Comparison of ENCODE assay signal across 26 cellular contexts in genomic region chr16:24523569-24523968, GRCh38. TPM values are rescaled to one million over a fixed set of nuclear protein-coding genes. Genes with fewer than 3 reads are reported as not detected.
DNase-seq lines count a peak whose midpoint lies in the region; ATAC-seq, FAIRE-seq and TF ChIP-seq lines count a peak whose summit lies in the region.
"Had no signal": no experiment of that assay in that cellular context is flagged by ENCODE, and none has a peak within 500 bp of the region (broad histone marks: within the 10 kb centered on the region; RNA-seq: fewer than 3 reads in every experiment).

No MANE protein-coding gene starts in this region.

- no peak for ATAC-seq in HG03159 (IDR thresholded peaks at IDR 0.05; ENCODE audit: unreplicated experiment)
- ATAC-seq: activated CD4-positive, CD25-positive, alpha-beta regulatory T cell treated with anti-CD3 and anti-CD28 coated beads, Interleukin-2, amount 50 U/mL, for 24 hours; activated CD8-positive, alpha-beta T cell treated with anti-CD3 and anti-CD28 coated beads for 36 hours; naive thymus-derived CD4-positive, alpha-beta T cell had no signal

- H3K27me3 ChIP-seq in BLaER1 treated with 17β-estradiol and CSF1 and Interleukin-3, amounts not matched to agents 10 nM and 100 nM, result no peaks in the 10 kb centered on the region; a peak in 1 of 22 replicates
- no peaks in the 10 kb centered on the region for H3K27me3 ChIP-seq in NT2/D1 (ENCODE audit: insufficient read depth, insufficient read length)
- H3K27me3 ChIP-seq: vagina had no signal

- POLR2A ChIA-PET in activated CD4-positive, alpha-beta memory T cell treated with anti-CD3 and anti-CD28 coated beads, Interleukin-2, amount 10 ng/mL, durations not matched to agents 7 days and 5 days (lab: Charles Lee), result no interaction called here

- H4K20me1 ChIP-seq in BLaER1 treated with 17β-estradiol and CSF1 and Interleukin-3, amounts not matched to agents 10 nM and 100 nM, result no peaks in the 10 kb centered on the region

- H3K4me1 ChIP-seq in BLaER1 treated with 17β-estradiol and CSF1 and Interleukin-3, amounts not matched to agents 10 nM and 100 nM, result peaks cover 13 to 43% (median 38%) of the 10 kb centered on the region in 10 experiments
- no peaks in the 10 kb centered on the region for H3K4me1 ChIP-seq in NT2/D1 (ENCODE audit: insufficient read depth, insufficient read length)

- CTCF ChIA-PET in activated CD4-positive, alpha-beta memory T cell treated with anti-CD3 and anti-CD28 coated beads, Interleukin-2, amount 10 ng/mL, durations not matched to agents 7 days and 5 days (lab: Charles Lee), result interaction anchor here (1.0 to 1.4 kb wide), 2 partner anchors 39 to 721 kb away, joined by 3 read pairs; no protein-coding TSS in a partner anchor

- no peaks in the 10 kb centered on the region for H3K36me3 Mint-ChIP-seq in nephron progenitor cell (ENCODE audit: low read depth)
- no peaks in the 10 kb centered on the region for H3K36me3 Mint-ChIP-seq in activated CD4-positive, alpha-beta memory T cell treated with anti-CD3 and anti-CD28 coated beads, Interleukin-2, amount 10 ng/mL, durations not matched to agents 7 days and 5 days (ENCODE audit: low read depth)
- H3K36me3 Mint-ChIP-seq: brain; CD14-positive monocyte; memory B cell; naive thymus-derived CD4-positive, alpha-beta T cell had no signal

- no peak for DNase-seq in NT2/D1 (ENCODE audit: low read depth, low spot score)
- DNase-seq in epithelial cell of esophagus (ENCODE audit: low read depth), result peak; percentile 70
- DNase-seq in nephron progenitor cell, result peak; percentile 26
- no peak for DNase-seq in HTR-8/SVneo (ENCODE audit: insufficient read length, low spot score)
- no peak for DNase-seq in activated CD4-positive, alpha-beta memory T cell treated with anti-CD3 and anti-CD28 coated beads, Interleukin-2, amount 10 ng/mL, durations not matched to agents 7 days and 5 days
- DNase-seq in NCI-H748 (lab: John Stamatoyannopoulos, UW; ENCODE audit: unreplicated experiment), result no peak
- DNase-seq: ACHN; activated CD8-positive, alpha-beta T cell treated with anti-CD3 and anti-CD28 coated beads for 36 hours; activated gamma-delta T cell; activated T-cell treated with anti-CD3 and anti-CD28 coated beads for 4 hours; effector memory CD4-positive, alpha-beta T cell; EL; Karpas-422; naive thymus-derived CD4-positive, alpha-beta T cell; NCI-H2029; NCI-H446 treated with DMSO at 0.1 percent for 48 hours; substantia nigra had no signal

- H3K4me3 Mint-ChIP-seq in nephron progenitor cell, result no peak overlapping the region
- no peak overlapping the region for H3K4me3 Mint-ChIP-seq in activated CD4-positive, alpha-beta memory T cell treated with anti-CD3 and anti-CD28 coated beads, Interleukin-2, amount 10 ng/mL, durations not matched to agents 7 days and 5 days
- H3K4me3 Mint-ChIP-seq: activated CD8-positive, alpha-beta T cell treated with anti-CD3 and anti-CD28 coated beads for 36 hours; brain; memory B cell; naive thymus-derived CD4-positive, alpha-beta T cell had no signal

- TF ChIP-seq CTCF in epithelial cell of esophagus (IDR thresholded peaks at IDR 0.05; ENCODE audit: insufficient read depth, low read depth, low read length, missing control alignments), result peak; percentile 23
- no peak for TF ChIP-seq CTCF in nephron progenitor cell (IDR thresholded peaks at IDR 0.05)

- H3K27ac ChIP-seq in BLaER1 treated with 17β-estradiol and CSF1 and Interleukin-3, amounts not matched to agents 10 nM and 100 nM, result peak overlapping the region in 8 of 11 experiments; percentile 48 to 82 (median 72); a peak in 11 of 22 replicates
- H3K27ac ChIP-seq: SK-N-MC, vagina had no signal

- H3K4me3 ChIP-seq in BLaER1 treated with 17β-estradiol and CSF1 and Interleukin-3, amounts not matched to agents 10 nM and 100 nM, result no peak overlapping the region
- H3K4me3 ChIP-seq in NT2/D1 (ENCODE audit: insufficient read length, low read depth) (no peak overlapping the region), epithelial cell of esophagus (ENCODE audit: low read length) (no peak overlapping the region)
- H3K4me3 ChIP-seq: SK-N-MC, vagina had no signal

- H3K27me3 Mint-ChIP-seq in nephron progenitor cell (ENCODE audit: low read depth, poor library complexity), result peaks cover 3% of the 10 kb centered on the region
- H3K27me3 Mint-ChIP-seq in activated CD4-positive, alpha-beta memory T cell treated with anti-CD3 and anti-CD28 coated beads, Interleukin-2, amount 10 ng/mL, durations not matched to agents 7 days and 5 days, result no peaks in the 10 kb centered on the region
- H3K27me3 Mint-ChIP-seq: activated CD8-positive, alpha-beta T cell treated with anti-CD3 and anti-CD28 coated beads for 36 hours; brain; naive thymus-derived CD4-positive, alpha-beta T cell had no signal

- H3K36me3 ChIP-seq in BLaER1 treated with 17β-estradiol and CSF1 and Interleukin-3, amounts not matched to agents 10 nM and 100 nM, result no peaks in the 10 kb centered on the region
- no peaks in the 10 kb centered on the region for H3K36me3 ChIP-seq in NT2/D1 (ENCODE audit: insufficient read depth, insufficient read length, low read length)
- H3K36me3 ChIP-seq: vagina had no signal

- H3K4me2 ChIP-seq in BLaER1 treated with 17β-estradiol and CSF1 and Interleukin-3, amounts not matched to agents 10 nM and 100 nM, result peak overlapping the region in 10 of 11 experiments; percentile 10 to 92 (median 68); a peak in 18 of 22 replicates

- no peak overlapping the region for H3K27ac Mint-ChIP-seq in nephron progenitor cell
- no peak overlapping the region for H3K27ac Mint-ChIP-seq in activated CD4-positive, alpha-beta memory T cell treated with anti-CD3 and anti-CD28 coated beads, Interleukin-2, amount 10 ng/mL, durations not matched to agents 7 days and 5 days
- H3K27ac Mint-ChIP-seq: activated CD8-positive, alpha-beta T cell treated with anti-CD3 and anti-CD28 coated beads for 36 hours; brain; CD14-positive monocyte; memory B cell; naive thymus-derived CD4-positive, alpha-beta T cell had no signal

- no peak for FAIRE-seq in HTR-8/SVneo (lab: Jason Lieb, UNC)
- FAIRE-seq: GM18507 had no signal

- H3K9me3 Mint-ChIP-seq in nephron progenitor cell, result no peaks in the 10 kb centered on the region
- no peaks in the 10 kb centered on the region for H3K9me3 Mint-ChIP-seq in activated CD4-positive, alpha-beta memory T cell treated with anti-CD3 and anti-CD28 coated beads, Interleukin-2, amount 10 ng/mL, durations not matched to agents 7 days and 5 days
- H3K9me3 Mint-ChIP-seq: activated CD8-positive, alpha-beta T cell treated with anti-CD3 and anti-CD28 coated beads for 36 hours; brain; CD14-positive monocyte; memory B cell had no signal

- H3K4me1 Mint-ChIP-seq in nephron progenitor cell, result peaks cover 20% of the 10 kb centered on the region
- H3K4me1 Mint-ChIP-seq in activated CD4-positive, alpha-beta memory T cell treated with anti-CD3 and anti-CD28 coated beads, Interleukin-2, amount 10 ng/mL, durations not matched to agents 7 days and 5 days, result peaks cover 18% of the 10 kb centered on the region
- H3K4me1 Mint-ChIP-seq: brain, memory B cell had no signal

- no peaks in the 10 kb centered on the region for H3K9me3 ChIP-seq in BLaER1 treated with 17β-estradiol and CSF1 and Interleukin-3, amounts not matched to agents 10 nM and 100 nM (replicated peaks in 1 of 11)
- no peaks in the 10 kb centered on the region for H3K9me3 ChIP-seq in NT2/D1 (ENCODE audit: insufficient read depth, low read length)
- H3K9me3 ChIP-seq: vagina had no signal

- peak overlapping the region in 2 of 11 experiments; percentile 41 to 48; a peak in 2 of 22 replicates for H3K9ac ChIP-seq in BLaER1 treated with 17β-estradiol and CSF1 and Interleukin-3, amounts not matched to agents 10 nM and 100 nM
- peak overlapping the region; percentile 51 for H3K9ac ChIP-seq in NT2/D1 (ENCODE audit: insufficient read length, low read depth)

RNA-seq across cellular contexts. Expression of gene RBBP6, which starts 15.8 kb away (rescaled TPM):
- 10 to 100 TPM; 66.8 to 68.6 TPM for total RNA-seq in activated CD4-positive, alpha-beta memory T cell treated with anti-CD3 and anti-CD28 coated beads, Interleukin-2, amount 10 ng/mL, durations not matched to agents 7 days and 5 days

Comparison
In these comparisons a context has a peak if more than half of its experiments do, and no peak if none do; other contexts are left out.
1. DNase-seq: peak in epithelial cell of esophagus (single experiment) and nephron progenitor cell (single experiment); none in NT2/D1 (single experiment), HTR-8/SVneo (single experiment), activated CD4-positive, alpha-beta memory T cell treated with anti-CD3 and anti-CD28 coated beads, Interleukin-2, amount 10 ng/mL, durations not matched to agents 7 days and 5 days (single experiment) and NCI-H748 (single experiment).